ENCODE assay signal across 7 cellular contexts in the genomic region with DNA sequence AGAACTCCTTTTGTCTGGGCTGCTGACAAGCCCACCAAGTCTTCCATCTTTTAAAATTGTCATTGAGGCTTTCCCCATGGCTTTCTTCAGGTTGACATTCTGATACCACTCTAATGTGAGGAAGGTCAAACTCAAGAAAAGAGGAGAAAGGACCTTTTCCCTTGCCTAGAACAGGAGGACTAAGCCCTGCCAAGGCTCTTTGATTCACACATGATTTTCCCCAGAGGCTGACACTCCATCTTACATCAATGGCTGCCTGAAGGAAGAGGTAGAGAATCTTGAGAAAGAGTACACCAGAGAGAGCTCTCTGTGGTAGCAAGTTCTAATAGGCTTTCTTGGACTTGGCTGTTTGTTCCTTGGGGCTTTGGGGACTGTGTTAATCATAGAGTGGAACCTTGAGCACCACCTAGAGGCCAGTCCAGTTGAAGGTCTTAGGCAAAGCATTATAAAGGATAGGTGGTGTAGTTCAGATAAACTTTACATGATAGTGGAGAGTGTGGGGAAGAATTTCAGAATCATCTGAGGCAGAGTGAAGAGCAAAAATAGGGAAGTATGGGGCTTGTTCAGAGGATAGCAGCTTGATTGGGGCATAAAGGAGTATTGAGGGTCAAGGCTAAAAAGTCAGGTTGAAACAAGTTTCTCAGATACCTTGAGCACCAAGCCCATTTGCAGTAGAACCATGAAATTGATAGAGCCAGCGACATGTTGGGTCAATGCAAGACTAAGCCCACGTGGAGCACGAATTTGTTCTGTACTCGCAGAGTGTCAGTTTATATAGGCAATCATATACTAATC.
DNase-seq lines count a peak whose midpoint lies in the region; ATAC-seq and TF ChIP-seq lines count a peak whose summit lies in the region.

No MANE protein-coding gene starts in this region.

- H3K36me3 ChIP-seq in HEK293 (ENCODE audit: control insufficient read depth in 2 of 2, insufficient read depth in 1 of 2, low read length in 2 of 2), result peaks cover 21 to 57% of the 10 kb centered on the region in 2 experiments
- H3K36me3 ChIP-seq in WERI-Rb-1, result peaks cover 59% of the 10 kb centered on the region

- no peaks in the 10 kb centered on the region for H3K9me3 Mint-ChIP-seq in central memory CD8-positive, alpha-beta T cell

- CTCF ChIA-PET in HEK293 (lab: Yijun Ruan, JAX), result interaction anchor here (0.5 to 6.1 kb wide), 25 partner anchors 9 to 570 kb away, joined by 3 to 89 read pairs (median 3); no protein-coding TSS in a partner anchor

- H3K36me3 Mint-ChIP-seq in central memory CD8-positive, alpha-beta T cell (ENCODE audit: insufficient read depth), result peaks cover 42% of the 10 kb centered on the region

- POLR2A ChIA-PET in HEK293 (lab: Yijun Ruan, JAX), result no interaction called here

- DNase-seq in NCI-H146 (lab: John Stamatoyannopoulos, UW), result peak; percentile 27
- DNase-seq in WERI-Rb-1, result peak; percentile 73
- DNase-seq in central memory CD8-positive, alpha-beta T cell (ENCODE audit: low spot score in 2 of 2), result peak; percentile 33 to 35
- peak; percentile 86 for DNase-seq in left kidney (ENCODE audit: low read depth, low spot score)
- peak; percentile 33 for DNase-seq in stimulated activated CD8-positive, alpha-beta memory T cell treated with anti-CD3 and anti-CD28 coated beads, Interleukin-12 subunit alpha, Interleukin-12 subunit beta, amount 100 ng/mL, for 1 hour (ENCODE audit: low read depth)

- H3K4me3 ChIP-seq in GM12875 (ENCODE audit: low read depth, low read length), result no peak overlapping the region
- no peak overlapping the region for H3K4me3 ChIP-seq in HEK293 (ENCODE audit: low read depth, low read length)
- no peak overlapping the region for H3K4me3 ChIP-seq in WERI-Rb-1 (ENCODE audit: low read depth, low read length)

- H3K27me3 Mint-ChIP-seq in central memory CD8-positive, alpha-beta T cell, result no peaks in the 10 kb centered on the region

- TF ChIP-seq CTCF in GM12875 (IDR thresholded peaks at IDR 0.05; ENCODE audit: borderline replicate concordance, insufficient read depth, low read depth, low read length) (peak; percentile 68; the same call in 1 of the 2 replicates), HEK293 (tag by site-specific recombination; IDR thresholded peaks at IDR 0.05) (no peak), WERI-Rb-1 (IDR thresholded peaks at IDR 0.05; ENCODE audit: low read depth, low read length) (peak; percentile 66)

- no peaks in the 10 kb centered on the region for H3K27me3 ChIP-seq in WERI-Rb-1 (ENCODE audit: insufficient read depth, low read depth, severe bottlenecking)

- H3K9me3 ChIP-seq in HEK293 (ENCODE audit: control insufficient read depth, insufficient read depth, low read depth, low read length) (no peaks in the 10 kb centered on the region), WERI-Rb-1 (ENCODE audit: severe bottlenecking) (no peaks in the 10 kb centered on the region)

- no peak overlapping the region for H3K27ac Mint-ChIP-seq in central memory CD8-positive, alpha-beta T cell (ENCODE audit: low read depth)

- no peaks in the 10 kb centered on the region for H3K4me1 ChIP-seq in HEK293 (ENCODE audit: control insufficient read depth, insufficient read depth, low read length)

- ATAC-seq in central memory CD8-positive, alpha-beta T cell (replicated peaks; ENCODE audit: extremely low read depth, poor library complexity, severe bottlenecking), result peak; percentile 77

- H3K4me3 Mint-ChIP-seq in central memory CD8-positive, alpha-beta T cell, result no peak overlapping the region

- no peak overlapping the region for H3K27ac ChIP-seq in HEK293 (ENCODE audit: extremely low read depth, low read depth, low read length)
- no peak overlapping the region for H3K27ac ChIP-seq in WERI-Rb-1

- no peaks in the 10 kb centered on the region for H3K4me1 Mint-ChIP-seq in central memory CD8-positive, alpha-beta T cell

TF ChIP-seq in HEK293, 187 proteins besides CTCF, POLR2A, EP300 and RAD21:
- no peak for TF ChIP-seq ZNF248 (tag by site-specific recombination; IDR thresholded peaks at IDR 0.05)
- no peak for TF ChIP-seq PRDM6 (tag by site-specific recombination; IDR thresholded peaks at IDR 0.05)
- no peak for TF ChIP-seq ZBTB7A (tag by site-specific recombination; IDR thresholded peaks at IDR 0.05; ENCODE audit: low read depth)
- TF ChIP-seq ZNF654 (tag by site-specific recombination; IDR thresholded peaks at IDR 0.05; ENCODE audit: low read depth), result peak; percentile 25

Comparison
In these comparisons a context has a peak if more than half of its experiments do, and no peak if none do; other contexts are left out.
1. DNase-seq: peak in every context shown above with its lines; median percentile 86 in left kidney; 73 in WERI-Rb-1; 34 in central memory CD8-positive, alpha-beta T cell; 33 in stimulated activated CD8-positive, alpha-beta memory T cell treated with anti-CD3 and anti-CD28 coated beads, Interleukin-12 subunit alpha, Interleukin-12 subunit beta, amount 100 ng/mL, for 1 hour; 27 in NCI-H146.